ENCODE assay signal across 8 cellular contexts in the genomic region with DNA sequence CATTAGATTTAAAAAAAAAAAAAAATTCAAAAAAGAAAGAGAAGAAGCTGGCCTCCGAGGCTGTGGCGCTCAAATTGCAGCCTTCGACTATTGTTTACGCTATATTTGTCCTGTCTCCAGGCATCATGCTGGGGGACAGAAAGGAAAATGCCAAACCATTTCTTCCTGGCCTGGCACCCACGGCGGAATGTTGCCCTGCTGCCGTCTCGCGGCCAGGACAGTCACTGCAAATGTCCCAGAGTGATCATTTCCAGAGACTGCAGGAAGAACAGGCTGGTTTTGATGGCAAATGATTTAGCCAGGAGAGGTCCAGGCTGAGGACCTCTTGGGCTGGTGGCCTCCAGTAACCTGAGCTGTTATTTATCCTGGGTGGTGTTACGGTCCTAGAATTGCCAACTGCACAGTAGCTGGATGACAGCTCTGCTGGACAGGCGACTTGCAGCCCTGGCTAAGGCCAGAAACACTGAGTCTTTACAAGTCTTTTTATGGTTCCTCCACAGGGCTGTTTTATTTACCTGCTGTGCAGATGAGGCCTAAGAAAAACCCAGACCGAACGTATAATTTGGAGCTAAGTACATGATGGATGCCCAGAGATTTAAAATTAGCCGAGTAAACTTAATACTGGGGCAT. TPM values are rescaled to one million over a fixed set of nuclear protein-coding genes. Genes with fewer than 3 reads are reported as not detected.
A peak's percentile ranks its signal among the peaks of the same experiment; 100 is the strongest.
DNase-seq lines count a peak whose midpoint lies in the region; ATAC-seq, FAIRE-seq and TF ChIP-seq lines count a peak whose summit lies in the region.

No MANE protein-coding gene starts in this region.

- WGBS in psoas muscle, 3 donors = 7 to 12% (median 12%) methylated on average over 14 of the region's 14 CpGs

- H3K27me3 ChIP-seq in GM06990 (replicated peaks; ENCODE audit: control insufficient read depth, insufficient read depth, low read length) = no peaks in the 10 kb centered on the region; the same call in 1 of the 2 replicates
- no peaks in the 10 kb centered on the region for H3K27me3 ChIP-seq in psoas muscle (ENCODE audit: insufficient read depth in 3 of 3, low read length in 2 of 3)

- ATAC-seq in psoas muscle = peak; percentile 76 to 88 (median 80)
- ATAC-seq in GM19035 (IDR thresholded peaks at IDR 0.05; ENCODE audit: unreplicated experiment) = no peak
- no peak for ATAC-seq in natural killer cell treated with Interleukin-12 subunit alpha and Interleukin-12 subunit beta and Interleukin-15 and Interleukin-18, amount 100 ng/mL, for 72 hours

- H3K27ac ChIP-seq in VCaP = peak overlapping the region; percentile 93
- H3K27ac ChIP-seq in psoas muscle = peak overlapping the region; percentile 80

- intact Hi-C loops in cardiac septum (cut with DNase I) = loop anchor here (2.0 kb wide), 1 partner anchor 75 kb away; no protein-coding TSS in a partner anchor
- intact Hi-C loops in psoas muscle (cut with DNase I) = loop anchor here (5.0 kb wide), 2 partner anchors 57 to 77 kb away; no protein-coding TSS in a partner anchor

- no peaks in the 10 kb centered on the region for H3K4me1 Mint-ChIP-seq in natural killer cell treated with Interleukin-12 subunit alpha and Interleukin-12 subunit beta and Interleukin-15 and Interleukin-18, amount 100 ng/mL, for 72 hours (ENCODE audit: low read depth in 2 of 2)

- H3K27ac Mint-ChIP-seq in natural killer cell treated with Interleukin-12 subunit alpha and Interleukin-12 subunit beta and Interleukin-15 and Interleukin-18, amount 100 ng/mL, for 72 hours = no peak overlapping the region

- H3K9me3 Mint-ChIP-seq in natural killer cell treated with Interleukin-12 subunit alpha and Interleukin-12 subunit beta and Interleukin-15 and Interleukin-18, amount 100 ng/mL, for 72 hours = no peaks in the 10 kb centered on the region

- DNase-seq in GM06990 (ENCODE audit: extremely low read depth, insufficient read length) (no peak), cardiac septum (ENCODE audit: low spot score) (peak; percentile 79), psoas muscle (peak; percentile 70 to 87), DMS79 (lab: John Stamatoyannopoulos, UW) (no peak), HTR-8/SVneo (ENCODE audit: insufficient read length, low spot score) (no peak)
- DNase-seq in natural killer cell treated with Interleukin-12 subunit alpha and Interleukin-12 subunit beta and Interleukin-15 and Interleukin-18, amount 100 ng/mL, for 72 hours (ENCODE audit: low spot score) = no peak

- peaks cover 12 to 13% of the 10 kb centered on the region in 2 donors for H3K27me3 Mint-ChIP-seq in natural killer cell treated with Interleukin-12 subunit alpha and Interleukin-12 subunit beta and Interleukin-15 and Interleukin-18, amount 100 ng/mL, for 72 hours

- H3K4me1 ChIP-seq in psoas muscle = peaks cover 20% of the 10 kb centered on the region

- H3K4me3 ChIP-seq in GM06990 (replicated peaks; ENCODE audit: low read depth, low read length) (no peak overlapping the region), psoas muscle (peak overlapping the region; percentile 28)

- no peaks in the 10 kb centered on the region for H3K36me3 ChIP-seq in GM06990 (ENCODE audit: control insufficient read depth, insufficient read depth, low read length)
- no peaks in the 10 kb centered on the region for H3K36me3 ChIP-seq in psoas muscle (ENCODE audit: insufficient read depth in 1 of 2, low read depth in 1 of 2)

- H3K36me3 Mint-ChIP-seq in natural killer cell treated with Interleukin-12 subunit alpha and Interleukin-12 subunit beta and Interleukin-15 and Interleukin-18, amount 100 ng/mL, for 72 hours = no peaks in the 10 kb centered on the region

- TF ChIP-seq CTCF in GM06990 (IDR thresholded peaks at IDR 0.05; ENCODE audit: insufficient read depth, low read length, poor library complexity, severe bottlenecking) (peak; percentile 41), VCaP (conservative IDR thresholded peaks at IDR 0.05) (peak; percentile 91), psoas muscle (IDR thresholded peaks at IDR 0.05) (peak; percentile 67)

- H3K4me3 Mint-ChIP-seq in natural killer cell treated with Interleukin-12 subunit alpha and Interleukin-12 subunit beta and Interleukin-15 and Interleukin-18, amount 100 ng/mL, for 72 hours = no peak overlapping the region

- H3K9me3 ChIP-seq in psoas muscle = no peaks in the 10 kb centered on the region

- FAIRE-seq in HTR-8/SVneo (lab: Jason Lieb, UNC) = no peak

RNA-seq across cellular contexts. Expression of a gene that starts 30.2 kb away (rescaled TPM):
- total RNA-seq in cardiac septum (0.73 TPM), psoas muscle (10 to 100 TPM in 1 of 4 donors, 1 to 10 TPM in 3; 7.0 to 26.8 (median 9.5) TPM)
- polyA plus RNA-seq in psoas muscle = 1 to 10 TPM; 2.9 to 6.5 (median 5.1) TPM
- not detected for total RNA-seq in natural killer cell treated with Interleukin-12 subunit alpha and Interleukin-12 subunit beta and Interleukin-15 and Interleukin-18, amount 100 ng/mL, for 72 hours

RNA-seq across cellular contexts. Expression of a gene that starts 39.6 kb away (rescaled TPM):
- total RNA-seq in cardiac septum = 14.9 TPM
- total RNA-seq in psoas muscle = 10 to 100 TPM; 22.4 to 33.8 (median 28.7) TPM
- polyA plus RNA-seq in psoas muscle = 10 to 100 TPM; 17.2 to 38.4 (median 18.6) TPM
- not detected for total RNA-seq in natural killer cell treated with Interleukin-12 subunit alpha and Interleukin-12 subunit beta and Interleukin-15 and Interleukin-18, amount 100 ng/mL, for 72 hours

Comparison
In these comparisons a context has a peak if more than half of its experiments do, and no peak if none do; other contexts are left out.
1. DNase-seq: peak in cardiac septum (single experiment) and psoas muscle (2 of 2); none in GM06990 (single experiment), DMS79 (single experiment), natural killer cell treated with Interleukin-12 subunit alpha and Interleukin-12 subunit beta and Interleukin-15 and Interleukin-18, amount 100 ng/mL, for 72 hours (single experiment) and HTR-8/SVneo (single experiment).
2. CTCF ChIP-seq: peak in every context shown above with its lines; median percentile 91 in VCaP; 67 in psoas muscle; 41 in GM06990.
3. ATAC-seq: peak in psoas muscle (4 of 4); none in GM19035 (single experiment) and natural killer cell treated with Interleukin-12 subunit alpha and Interleukin-12 subunit beta and Interleukin-15 and Interleukin-18, amount 100 ng/mL, for 72 hours (0 of 2).
4. RNA of a gene that starts 39.6 kb away (total RNA-seq): 22.4 to 33.8 TPM in psoas muscle and 14.9 TPM in cardiac septum (single experiment); not detected in natural killer cell treated with Interleukin-12 subunit alpha and Interleukin-12 subunit beta and Interleukin-15 and Interleukin-18, amount 100 ng/mL, for 72 hours; every median in the first group is over 10 times any median in the second.